In genomic region chr3:120284702-120285507, GRCh38 we compare ENCODE assay signal across 9 cellular contexts. TPM values are rescaled to one million over a fixed set of nuclear protein-coding genes. Genes with fewer than 3 reads are reported as not detected.
DNase-seq lines count a peak whose midpoint lies in the region; ATAC-seq and TF ChIP-seq lines count a peak whose summit lies in the region.
"Had no signal": no experiment of that assay in that cellular context is flagged by ENCODE, and none has a peak within 500 bp of the region (broad histone marks: within the 10 kb centered on the region; RNA-seq: fewer than 3 reads in every experiment).

GPR156 (minus strand) TSS chr3:120285222; CDS start chr3:120244098, 41,124 bp downstream.

- H3K9me3 ChIP-seq in Peyer's patch, result no peaks in the 10 kb centered on the region
- H3K9me3 ChIP-seq in parathyroid adenoma (ENCODE audit: control insufficient read depth, low read length), result no peaks in the 10 kb centered on the region

- H3K4me3 ChIP-seq in Peyer's patch, result peak within 1 kb of the TSS; percentile 28 to 49 (median 39)
- H3K4me3 ChIP-seq in fibroblast of villous mesenchyme (ENCODE audit: low read depth, low read length), result peak within 1 kb of the TSS; percentile 48
- peak within 1 kb of the TSS; percentile 43 for H3K4me3 ChIP-seq in parathyroid adenoma (ENCODE audit: low read depth, low read length)

- H3K4me2 ChIP-seq in parathyroid adenoma (ENCODE audit: low read length), result peak within 1 kb of the TSS; percentile 60

- no peaks in the 10 kb centered on the region for H3K4me1 Mint-ChIP-seq in activated CD4-positive, alpha-beta T cell treated with anti-CD3 and anti-CD28 coated beads, Interleukin-2, amount 10 ng/mL, durations not matched to agents 7 days and 5 days

- H3K27ac Mint-ChIP-seq in activated CD4-positive, alpha-beta T cell treated with anti-CD3 and anti-CD28 coated beads, Interleukin-2, amount 10 ng/mL, durations not matched to agents 7 days and 5 days, result no peak within 1 kb of the TSS

- POLR2A ChIA-PET in GM10248 (lab: Yijun Ruan, JAX), result no interaction called here
- POLR2A ChIA-PET in activated CD4-positive, alpha-beta T cell treated with anti-CD3 and anti-CD28 coated beads, Interleukin-2, amount 10 ng/mL, durations not matched to agents 7 days and 5 days (lab: Charles Lee), result no interaction called here

- peaks cover 0 to 10% (median 4%) of the 10 kb centered on the region in 4 donors for H3K4me1 ChIP-seq in Peyer's patch
- no peaks in the 10 kb centered on the region for H3K4me1 ChIP-seq in parathyroid adenoma

- H3K9ac ChIP-seq in parathyroid adenoma, result no peak within 1 kb of the TSS

- H3K27me3 Mint-ChIP-seq in activated CD4-positive, alpha-beta T cell treated with anti-CD3 and anti-CD28 coated beads, Interleukin-2, amount 10 ng/mL, durations not matched to agents 7 days and 5 days, result peaks cover 56% of the 10 kb centered on the region

- H3K27me3 ChIP-seq in Peyer's patch (no peaks in the 10 kb centered on the region), parathyroid adenoma (ENCODE audit: control insufficient read depth, insufficient read depth, low read length) (no peaks in the 10 kb centered on the region)

- no peaks in the 10 kb centered on the region for H3K79me2 ChIP-seq in parathyroid adenoma

- no peak within 1 kb of the TSS for H3K4me3 Mint-ChIP-seq in activated CD4-positive, alpha-beta T cell treated with anti-CD3 and anti-CD28 coated beads, Interleukin-2, amount 10 ng/mL, durations not matched to agents 7 days and 5 days

- ATAC-seq in HG03457 (IDR thresholded peaks at IDR 0.05; ENCODE audit: unreplicated experiment), result no peak

- H3K9me3 Mint-ChIP-seq in activated CD4-positive, alpha-beta T cell treated with anti-CD3 and anti-CD28 coated beads, Interleukin-2, amount 10 ng/mL, durations not matched to agents 7 days and 5 days, result no peaks in the 10 kb centered on the region

- no peak for TF ChIP-seq POLR2A in Peyer's patch (IDR thresholded peaks at IDR 0.05)

- TF ChIP-seq CTCF in GM10248 (IDR thresholded peaks at IDR 0.05; ENCODE audit: control extremely low read depth, extremely low read depth, low read depth, missing control alignments) (no peak), Peyer's patch (IDR thresholded peaks at IDR 0.05) (no peak), fibroblast of villous mesenchyme (IDR thresholded peaks at IDR 0.05; ENCODE audit: insufficient read depth, low read depth, low read length) (no peak), parathyroid adenoma (IDR thresholded peaks at IDR 0.05) (no peak)

- H3K36me3 ChIP-seq in Peyer's patch, result no peaks in the 10 kb centered on the region
- no peaks in the 10 kb centered on the region for H3K36me3 ChIP-seq in parathyroid adenoma (ENCODE audit: control insufficient read depth, insufficient read depth, low read length)

- peak within 1 kb of the TSS; percentile 73 for H2AFZ ChIP-seq in parathyroid adenoma

- DNase-seq in GM10248 (ENCODE audit: extremely low spot score), result peak; percentile 22
- DNase-seq in Peyer's patch, result no peak
- no peak for DNase-seq in fibroblast of villous mesenchyme (ENCODE audit: low read depth)
- no peak for DNase-seq in NCI-H510A treated with DMSO at 0.1 percent for 48 hours (lab: John Stamatoyannopoulos, UW)
- no peak for DNase-seq in activated CD4-positive, alpha-beta T cell treated with anti-CD3 and anti-CD28 coated beads, Interleukin-2, amount 10 ng/mL, durations not matched to agents 7 days and 5 days
- no peak for DNase-seq in NCI-H345 treated with DMSO at 0.1 percent for 48 hours (lab: John Stamatoyannopoulos, UW; ENCODE audit: unreplicated experiment)

- H3K27ac ChIP-seq in Peyer's patch, result no peak within 1 kb of the TSS
- H3K27ac ChIP-seq in parathyroid adenoma, result no peak within 1 kb of the TSS

- CTCF ChIA-PET in GM10248 (lab: Yijun Ruan, JAX), result interaction anchor here (1.1 to 1.4 kb wide), 2 partner anchors 12 to 41 kb away, joined by 3 read pairs; no protein-coding TSS in a partner anchor
- CTCF ChIA-PET in activated CD4-positive, alpha-beta T cell treated with anti-CD3 and anti-CD28 coated beads, Interleukin-2, amount 10 ng/mL, durations not matched to agents 7 days and 5 days (lab: Charles Lee), result no interaction called here

- no peaks in the 10 kb centered on the region for H3K36me3 Mint-ChIP-seq in activated CD4-positive, alpha-beta T cell treated with anti-CD3 and anti-CD28 coated beads, Interleukin-2, amount 10 ng/mL, durations not matched to agents 7 days and 5 days (ENCODE audit: low read depth)

RNA-seq across cellular contexts. Expression of gene GPR156, which starts in this region (rescaled TPM):
- total RNA-seq in Peyer's patch (not detected), fibroblast of villous mesenchyme (0.43 and 1.3 TPM in 2 replicates)
- total RNA-seq in activated CD4-positive, alpha-beta T cell treated with anti-CD3 and anti-CD28 coated beads, Interleukin-2, amount 10 ng/mL, durations not matched to agents 7 days and 5 days, result under 1 TPM in 1 of 2 experiments, not detected in 1; 0.10 TPM
- total RNA-seq: lung microvascular endothelial cell had no signal
